In genomic region chr3:73786346-73786807, GRCh38 we compare ENCODE assay signal across 10 cellular contexts.
DNase-seq lines count a peak whose midpoint lies in the region; ATAC-seq and TF ChIP-seq lines count a peak whose summit lies in the region.
"Had no signal": no experiment of that assay in that cellular context is flagged by ENCODE, and none has a peak within 500 bp of the region (broad histone marks: within the 10 kb centered on the region; RNA-seq: fewer than 3 reads in every experiment).

No MANE protein-coding gene starts in this region.

- WGBS in tibial nerve, 2 donors: 52 to 72% methylated on average over 1 of the region's 1 CpG

- no peaks in the 10 kb centered on the region for H3K27me3 ChIP-seq in right atrium auricular region
- no peaks in the 10 kb centered on the region for H3K27me3 ChIP-seq in tibial nerve
- H3K27me3 ChIP-seq: body of pancreas had no signal

- peak in 1 of 2 donors; percentile 41 for TF ChIP-seq EP300 in tibial nerve (IDR thresholded peaks at IDR 0.05)

- H3K4me3 ChIP-seq in astrocyte of the spinal cord (ENCODE audit: low read depth, low read length): no peak overlapping the region
- no peak overlapping the region for H3K4me3 ChIP-seq in right atrium auricular region
- no peak overlapping the region for H3K4me3 ChIP-seq in tibial nerve
- H3K4me3 ChIP-seq: body of pancreas had no signal

- peaks cover 0 to 9% of the 10 kb centered on the region in 2 donors for H3K4me1 ChIP-seq in right atrium auricular region
- H3K4me1 ChIP-seq in tibial nerve: peaks cover 0 to 30% (median 18%) of the 10 kb centered on the region in 4 donors
- H3K4me1 ChIP-seq: body of pancreas, parathyroid adenoma had no signal

- in situ Hi-C loops in astrocyte of the spinal cord (cut with HindIII; ENCODE audit: low sequenced_read_pairs): no loop called here

- DNase-seq in HT1080 (ENCODE audit: low read depth) (peak; percentile 97), astrocyte of the spinal cord (ENCODE audit: low read depth, low spot score) (peak; percentile 94), right atrium auricular region (ENCODE audit: low spot score) (peak; percentile 74), tibial nerve (ENCODE audit: low spot score in 2 of 2) (peak; percentile 19 to 43), inferior parietal cortex (ENCODE audit: extremely low spot score) (no peak)
- no peak for DNase-seq in stimulated activated CD4-positive, alpha-beta T cell treated with anti-CD3 and anti-CD28 coated beads, Interleukin-4, amount 100 ng/mL, for 4 hours
- DNase-seq: body of pancreas, MM.1S had no signal

- H3K9me3 ChIP-seq in right atrium auricular region: no peaks in the 10 kb centered on the region
- H3K9me3 ChIP-seq in tibial nerve: no peaks in the 10 kb centered on the region
- H3K9me3 ChIP-seq: body of pancreas had no signal

- TF ChIP-seq CTCF in astrocyte of the spinal cord (IDR thresholded peaks at IDR 0.05; ENCODE audit: low read depth, low read length) (no peak), right atrium auricular region (IDR thresholded peaks at IDR 0.05) (no peak), tibial nerve (IDR thresholded peaks at IDR 0.05) (no peak)

- no peak for ATAC-seq in activated CD4-positive, CD25-positive, alpha-beta regulatory T cell treated with anti-CD3 and anti-CD28 coated beads, Interleukin-2, amount 50 U/mL, for 24 hours
- ATAC-seq: body of pancreas had no signal

- H3K27ac ChIP-seq in right atrium auricular region (peak overlapping the region in 1 of 2 donors; percentile 58), tibial nerve (peak overlapping the region in 1 of 4 donors; percentile 78)
- H3K27ac ChIP-seq: body of pancreas, parathyroid adenoma had no signal

- H3K36me3 ChIP-seq in right atrium auricular region (no peaks in the 10 kb centered on the region), tibial nerve (no peaks in the 10 kb centered on the region)

- TF ChIP-seq POLR2A in tibial nerve (IDR thresholded peaks at IDR 0.05): no peak

Comparison
In these comparisons a context has a peak if more than half of its experiments do, and no peak if none do; other contexts are left out.
1. DNase-seq: peak in HT1080 (single experiment), astrocyte of the spinal cord (single experiment), right atrium auricular region (single experiment) and tibial nerve (2 of 2); none in stimulated activated CD4-positive, alpha-beta T cell treated with anti-CD3 and anti-CD28 coated beads, Interleukin-4, amount 100 ng/mL, for 4 hours (0 of 2) and inferior parietal cortex (single experiment).